Comparison of ENCODE assay signal across 26 cellular contexts in the genomic region with DNA sequence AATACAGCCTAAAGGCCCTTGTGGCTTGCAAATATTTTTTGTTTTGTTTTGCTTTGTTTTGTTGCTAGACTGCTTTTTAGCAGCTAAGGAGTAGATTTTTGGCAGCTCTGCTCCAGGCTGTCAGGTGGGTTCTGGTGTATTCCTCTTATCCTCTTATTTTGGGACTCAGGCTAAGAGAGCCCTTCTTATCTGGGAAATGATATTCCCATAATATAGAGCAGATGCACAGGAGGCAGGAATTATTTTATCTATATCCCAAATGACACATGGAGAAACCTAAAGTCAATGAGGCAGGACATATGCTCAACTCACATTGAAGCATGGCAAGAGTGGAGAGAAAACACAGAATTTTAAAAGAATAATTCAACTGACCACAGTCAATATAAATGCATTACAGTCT.
"Had no signal": no experiment of that assay in that cellular context is flagged by ENCODE, and none has a peak within 500 bp of the region (broad histone marks: within the 10 kb centered on the region; RNA-seq: fewer than 3 reads in every experiment).

No MANE protein-coding gene starts in this region.

- H3K4me1 Mint-ChIP-seq: naive thymus-derived CD8-positive, alpha-beta T cell; nephron; neural crest cell had no signal

- H3K4me1 ChIP-seq: left ventricle myocardium inferior, pancreas, prostate gland, suprapubic skin, tibial artery, uterus had no signal

- DNase-seq: hippocampal formation; islet precursor cell; left ventricle myocardium inferior; naive thymus-derived CD8-positive, alpha-beta T cell; nucleus accumbens; pancreas; posterior cingulate gyrus; retina; right cardiac atrium; stimulated activated CD4-positive, alpha-beta T cell treated with anti-CD3 and anti-CD28 coated beads, Interleukin-12 subunit alpha, Interleukin-12 subunit beta, amount 100 ng/mL, for 4 hours; stimulated activated CD4-positive, alpha-beta T cell treated with anti-CD3 and anti-CD28 coated beads, Interleukin-15, amount 100 ng/mL, for 24 hours; stimulated activated CD4-positive, alpha-beta T cell treated with anti-CD3 and anti-CD28 coated beads, Interleukin-2, amount 100 ng/mL, for 24 hours; stimulated activated CD4-positive, alpha-beta T cell treated with anti-CD3 and anti-CD28 coated beads, Interleukin-4, amount 100 ng/mL, for 1 hour; stimulated activated naive CD4-positive, alpha-beta T cell; tibial artery; uterus had no signal

- H3K4me3 Mint-ChIP-seq: naive thymus-derived CD8-positive, alpha-beta T cell; nephron; neural crest cell; stimulated activated naive CD8-positive, alpha-beta T cell treated with anti-CD3 and anti-CD28 coated beads, Interleukin-15, Interleukin-2, amounts not matched to agents 100 ng/mL and 50 ng/mL, for 24 hours; type B pancreatic cell had no signal

- H3K9me3 ChIP-seq: left ventricle myocardium inferior, pancreas, prostate gland, suprapubic skin, thoracic aorta, tibial artery, uterus had no signal

- H3K27me3 ChIP-seq: pancreas, suprapubic skin, tibial artery, uterus had no signal

- H3K27ac ChIP-seq: left ventricle myocardium inferior, pancreas, prostate gland, skin epidermis, suprapubic skin, thoracic aorta, tibial artery, uterus had no signal

- H3K36me3 Mint-ChIP-seq: naive thymus-derived CD8-positive, alpha-beta T cell had no signal

- H3K36me3 ChIP-seq: left ventricle myocardium inferior, pancreas, prostate gland, suprapubic skin, thoracic aorta, tibial artery, uterus had no signal

- ATAC-seq: naive thymus-derived CD8-positive, alpha-beta T cell; pancreas; right cardiac atrium; sciatic nerve had no signal

- H3K27ac Mint-ChIP-seq: naive thymus-derived CD8-positive, alpha-beta T cell; nephron; stimulated activated naive CD8-positive, alpha-beta T cell treated with anti-CD3 and anti-CD28 coated beads, Interleukin-15, Interleukin-2, amounts not matched to agents 100 ng/mL and 50 ng/mL, for 24 hours; type B pancreatic cell had no signal

- H3K4me3 ChIP-seq: left ventricle myocardium inferior, lung, pancreas, prostate gland, skin epidermis, suprapubic skin, thoracic aorta, tibial artery, uterus had no signal

- FAIRE-seq: pancreas had no signal

- H3K27me3 Mint-ChIP-seq: naive thymus-derived CD8-positive, alpha-beta T cell; stimulated activated naive CD8-positive, alpha-beta T cell treated with anti-CD3 and anti-CD28 coated beads, Interleukin-15, Interleukin-2, amounts not matched to agents 100 ng/mL and 50 ng/mL, for 24 hours; type B pancreatic cell had no signal
